In genomic region chr15:76313731-76314130, GRCh38 we compare ENCODE assay signal across 19 cellular contexts. TPM values are rescaled to one million over a fixed set of nuclear protein-coding genes. Genes with fewer than 3 reads are reported as not detected.
A peak's percentile ranks its signal among the peaks of the same experiment; 100 is the strongest.
DNase-seq lines count a peak whose midpoint lies in the region; ATAC-seq and TF ChIP-seq lines count a peak whose summit lies in the region.
"Had no signal": no experiment of that assay in that cellular context is flagged by ENCODE, and none has a peak within 500 bp of the region (broad histone marks: within the 10 kb centered on the region; RNA-seq: fewer than 3 reads in every experiment).

No MANE protein-coding gene starts in this region.

- CTCF ChIA-PET in MCF 10A (lab: Yijun Ruan, JAX), result interaction anchor here (1.1 kb wide), 1 partner anchor 16 kb away, joined by 4 read pairs; no protein-coding TSS in a partner anchor
- CTCF ChIA-PET in activated CD8-positive, alpha-beta T cell treated with anti-CD3 and anti-CD28 coated beads for 36 hours (lab: Charles Lee), result interaction anchor here (1.2 to 1.4 kb wide), 2 partner anchors 9 to 163 kb away, joined by 3 to 4 read pairs; no protein-coding TSS in a partner anchor

- H3K4me1 Mint-ChIP-seq in progenitor cell of endocrine pancreas (ENCODE audit: low read depth) (peaks cover 20% of the 10 kb centered on the region), MCF 10A (ENCODE audit: insufficient read depth, unreplicated experiment) (peaks cover 17% of the 10 kb centered on the region)
- H3K4me1 Mint-ChIP-seq in activated CD8-positive, alpha-beta T cell treated with anti-CD3 and anti-CD28 coated beads for 36 hours (ENCODE audit: low read depth), result peaks cover 16% of the 10 kb centered on the region

- H3K27me3 Mint-ChIP-seq in progenitor cell of endocrine pancreas, result no peaks in the 10 kb centered on the region
- no peaks in the 10 kb centered on the region for H3K27me3 Mint-ChIP-seq in MCF 10A (ENCODE audit: insufficient read depth, unreplicated experiment)
- H3K27me3 Mint-ChIP-seq in activated CD8-positive, alpha-beta T cell treated with anti-CD3 and anti-CD28 coated beads for 36 hours, result no peaks in the 10 kb centered on the region
- H3K27me3 Mint-ChIP-seq: central memory CD8-positive, alpha-beta T cell had no signal

- no peak overlapping the region for H3K27ac Mint-ChIP-seq in progenitor cell of endocrine pancreas
- no peak overlapping the region for H3K27ac Mint-ChIP-seq in MCF 10A (ENCODE audit: low read depth, unreplicated experiment)
- H3K27ac Mint-ChIP-seq in activated CD8-positive, alpha-beta T cell treated with anti-CD3 and anti-CD28 coated beads for 36 hours, result no peak overlapping the region
- H3K27ac Mint-ChIP-seq: activated naive CD8-positive, alpha-beta T cell treated with anti-CD3 and anti-CD28 coated beads, Interleukin-2, amount 10 ng/mL, durations not matched to agents 7 days and 5 days; CD8-positive, alpha-beta T cell; stimulated activated naive CD8-positive, alpha-beta T cell treated with anti-CD3 and anti-CD28 coated beads, Interleukin-15, Interleukin-2, amounts not matched to agents 100 ng/mL and 50 ng/mL, for 24 hours had no signal

- ATAC-seq in activated CD8-positive, alpha-beta T cell treated with anti-CD3 and anti-CD28 coated beads for 36 hours, result no peak
- ATAC-seq in GM19351 (IDR thresholded peaks at IDR 0.05; ENCODE audit: unreplicated experiment), result no peak
- ATAC-seq: CD8-positive, alpha-beta T cell; heart left ventricle had no signal

- POLR2A ChIA-PET in MCF 10A (lab: Yijun Ruan, JAX), result interaction anchor here (0.6 to 1.8 kb wide), 3 partner anchors 10 to 117 kb away, joined by 3 to 6 read pairs (median 4); no protein-coding TSS in a partner anchor
- POLR2A ChIA-PET in activated CD8-positive, alpha-beta T cell treated with anti-CD3 and anti-CD28 coated beads for 36 hours (lab: Charles Lee), result no interaction called here

- no TSS peak for BruUV-seq in MCF 10A (replicated peaks; lab: Mats Ljungman, UMichigan)

- H3K36me3 Mint-ChIP-seq in progenitor cell of endocrine pancreas (ENCODE audit: insufficient read depth) (peaks cover 4% of the 10 kb centered on the region), MCF 10A (ENCODE audit: insufficient read depth, unreplicated experiment) (no peaks in the 10 kb centered on the region)
- peaks cover 5% of the 10 kb centered on the region for H3K36me3 Mint-ChIP-seq in activated CD8-positive, alpha-beta T cell treated with anti-CD3 and anti-CD28 coated beads for 36 hours (ENCODE audit: low read depth)

- H3K9me3 Mint-ChIP-seq in progenitor cell of endocrine pancreas (ENCODE audit: low read depth) (peaks cover 5% of the 10 kb centered on the region), MCF 10A (ENCODE audit: unreplicated experiment) (no peaks in the 10 kb centered on the region)
- no peaks in the 10 kb centered on the region for H3K9me3 Mint-ChIP-seq in activated CD8-positive, alpha-beta T cell treated with anti-CD3 and anti-CD28 coated beads for 36 hours
- H3K9me3 Mint-ChIP-seq: activated naive CD8-positive, alpha-beta T cell treated with anti-CD3 and anti-CD28 coated beads, Interleukin-2, amount 10 ng/mL, durations not matched to agents 7 days and 5 days; CD8-positive, alpha-beta T cell; central memory CD8-positive, alpha-beta T cell; stimulated activated naive CD8-positive, alpha-beta T cell treated with anti-CD3 and anti-CD28 coated beads, Interleukin-15, Interleukin-2, amounts not matched to agents 100 ng/mL and 50 ng/mL, for 24 hours had no signal

- TF ChIP-seq CTCF in progenitor cell of endocrine pancreas (IDR thresholded peaks at IDR 0.05; ENCODE audit: unreplicated experiment), result no peak
- no peak for TF ChIP-seq CTCF in MCF 10A (IDR thresholded peaks at IDR 0.05; ENCODE audit: unreplicated experiment)
- TF ChIP-seq CTCF in activated CD8-positive, alpha-beta T cell treated with anti-CD3 and anti-CD28 coated beads for 36 hours (IDR thresholded peaks at IDR 0.05), result no peak

- intact Hi-C loops in MCF 10A (cut with micrococcal nuclease), result no loop called here
- intact Hi-C loops in activated CD8-positive, alpha-beta T cell treated with anti-CD3 and anti-CD28 coated beads for 36 hours (cut with micrococcal nuclease), result no loop called here

- DNase-seq in DMS 273 (lab: John Stamatoyannopoulos, UW; ENCODE audit: unreplicated experiment) (peak; percentile 61), NCI-H69 (lab: John Stamatoyannopoulos, UW) (peak; percentile 80), epithelial cell of prostate (ENCODE audit: low read depth, low spot score) (no peak), progenitor cell of endocrine pancreas (ENCODE audit: low spot score, unreplicated experiment) (no peak), MCF 10A (ENCODE audit: unreplicated experiment) (no peak), SK-N-DZ (ENCODE audit: low spot score) (no peak)
- DNase-seq in activated CD8-positive, alpha-beta T cell treated with anti-CD3 and anti-CD28 coated beads for 36 hours, result no peak
- DNase-seq: activated CD4-positive, alpha-beta T cell treated with anti-CD3 and anti-CD28 coated beads, Interleukin-2, amount 50 U/mL, for 4 hours; activated CD4-positive, CD25-positive, alpha-beta regulatory T cell; activated naive CD8-positive, alpha-beta T cell treated with anti-CD3 and anti-CD28 coated beads, Interleukin-2, amount 10 ng/mL, durations not matched to agents 7 days and 5 days; CD8-positive, alpha-beta T cell; DMS79; NCI-H526 had no signal

- H3K27ac ChIP-seq in epithelial cell of prostate, result peak overlapping the region; percentile 96
- H3K27ac ChIP-seq: prostate gland, tibial nerve had no signal

- H3K4me3 Mint-ChIP-seq in progenitor cell of endocrine pancreas (ENCODE audit: low read depth) (peak overlapping the region; percentile 31), MCF 10A (ENCODE audit: unreplicated experiment) (no peak overlapping the region)
- no peak overlapping the region for H3K4me3 Mint-ChIP-seq in activated CD8-positive, alpha-beta T cell treated with anti-CD3 and anti-CD28 coated beads for 36 hours
- H3K4me3 Mint-ChIP-seq: activated naive CD8-positive, alpha-beta T cell treated with anti-CD3 and anti-CD28 coated beads, Interleukin-2, amount 10 ng/mL, durations not matched to agents 7 days and 5 days; CD8-positive, alpha-beta T cell; stimulated activated naive CD8-positive, alpha-beta T cell treated with anti-CD3 and anti-CD28 coated beads, Interleukin-15, Interleukin-2, amounts not matched to agents 100 ng/mL and 50 ng/mL, for 24 hours had no signal

RNA-seq across cellular contexts. Expression of gene ETFA, which starts 2.5 kb away (rescaled TPM):
- total RNA-seq in progenitor cell of endocrine pancreas (105 and 107 TPM in 2 replicates), MCF 10A (2022) (133 and 164 TPM in 2 replicates)
- 100 to 1,000 TPM; 159 to 164 TPM for total RNA-seq in activated CD8-positive, alpha-beta T cell treated with anti-CD3 and anti-CD28 coated beads for 36 hours
- 238 and 247 TPM in 2 replicates for polyA plus RNA-seq in SK-N-DZ (2014; cell fraction: cytosol; rRNA removed)
- polyA plus RNA-seq in SK-N-DZ (2014; cell fraction: nucleus; rRNA removed), result 176 and 188 TPM in 2 replicates

RNA-seq across cellular contexts. Expression of gene ISL2, which starts 22.8 kb away (rescaled TPM):
- 0.36 and 0.38 TPM in 2 replicates for total RNA-seq in progenitor cell of endocrine pancreas
- not detected in 2 replicates for total RNA-seq in MCF 10A (2022)
- under 1 TPM in 1 of 2 experiments, not detected in 1; 0.22 TPM for total RNA-seq in activated CD8-positive, alpha-beta T cell treated with anti-CD3 and anti-CD28 coated beads for 36 hours
- polyA plus RNA-seq in SK-N-DZ (2014; cell fraction: cytosol; rRNA removed), result 10.2 and 11.3 TPM in 2 replicates
- polyA plus RNA-seq in SK-N-DZ (2014; cell fraction: nucleus; rRNA removed), result 19.9 and 23.2 TPM in 2 replicates
- total RNA-seq: activated naive CD8-positive, alpha-beta T cell treated with anti-CD3 and anti-CD28 coated beads, Interleukin-2, amount 10 ng/mL, durations not matched to agents 7 days and 5 days; CD8-positive, alpha-beta T cell; heart left ventricle; tibial nerve had no signal
- polyA plus RNA-seq: heart left ventricle had no signal

Comparison
In these comparisons a context has a peak if more than half of its experiments do, and no peak if none do; other contexts are left out.
1. DNase-seq: peak in DMS 273 (single experiment) and NCI-H69 (single experiment); none in epithelial cell of prostate (single experiment), progenitor cell of endocrine pancreas (single experiment), MCF 10A (single experiment), activated CD8-positive, alpha-beta T cell treated with anti-CD3 and anti-CD28 coated beads for 36 hours (single experiment) and SK-N-DZ (single experiment).